ENCODE assay signal across 10 cellular contexts in genomic region chr11:13297917-13298356, GRCh38. TPM values are rescaled to one million over a fixed set of nuclear protein-coding genes. Genes with fewer than 3 reads are reported as not detected.
DNase-seq lines count a peak whose midpoint lies in the region; ATAC-seq and TF ChIP-seq lines count a peak whose summit lies in the region.
"Had no signal": no experiment of that assay in that cellular context is flagged by ENCODE, and none has a peak within 500 bp of the region (broad histone marks: within the 10 kb centered on the region; RNA-seq: fewer than 3 reads in every experiment).

No MANE protein-coding gene starts in this region.

- TF ChIP-seq CTCF in right atrium auricular region (IDR thresholded peaks at IDR 0.05) (no peak), left ventricle myocardium inferior (IDR thresholded peaks at IDR 0.05; ENCODE audit: borderline replicate concordance) (no peak)

- H3K4me1 ChIP-seq in right atrium auricular region, result peaks cover 0 to 41% of the 10 kb centered on the region in 2 donors
- H3K4me1 ChIP-seq in left ventricle myocardium inferior, result peaks cover 78% of the 10 kb centered on the region

- H3K36me3 ChIP-seq in right atrium auricular region, result no peaks in the 10 kb centered on the region
- H3K36me3 ChIP-seq in left ventricle myocardium inferior, result no peaks in the 10 kb centered on the region
- H3K36me3 ChIP-seq: ascending aorta, suprapubic skin had no signal

- H3K27ac ChIP-seq in right atrium auricular region, result no peak overlapping the region
- H3K27ac ChIP-seq in left ventricle myocardium inferior (replicated peaks), result peak overlapping the region; percentile 39
- H3K27ac ChIP-seq: ascending aorta, suprapubic skin had no signal

- H3K4me3 ChIP-seq in right atrium auricular region, result no peak overlapping the region
- no peak overlapping the region for H3K4me3 ChIP-seq in left ventricle myocardium inferior
- H3K4me3 ChIP-seq: ascending aorta, suprapubic skin had no signal

- H3K27me3 Mint-ChIP-seq in T-helper 2 cell treated with Interferon-gamma antibody and Interleukin-4, amounts not matched to agents 5 μg/mL and 100 μg/mL, for 36 hours (ENCODE audit: low read depth), result no peaks in the 10 kb centered on the region

- no peak overlapping the region for H3K4me3 Mint-ChIP-seq in T-helper 2 cell treated with Interferon-gamma antibody and Interleukin-4, amounts not matched to agents 5 μg/mL and 100 μg/mL, for 36 hours

- peaks cover 22% of the 10 kb centered on the region for H3K4me1 Mint-ChIP-seq in T-helper 2 cell treated with Interferon-gamma antibody and Interleukin-4, amounts not matched to agents 5 μg/mL and 100 μg/mL, for 36 hours (ENCODE audit: low read depth)

- peak; percentile 60 for ATAC-seq in Right ventricle myocardium superior (ENCODE audit: poor library complexity)
- no peak for ATAC-seq in HG03159 (IDR thresholded peaks at IDR 0.05; ENCODE audit: unreplicated experiment)

- H3K9me3 ChIP-seq in right atrium auricular region (no peaks in the 10 kb centered on the region), left ventricle myocardium inferior (replicated peaks) (no peaks in the 10 kb centered on the region)
- H3K9me3 ChIP-seq: ascending aorta, suprapubic skin had no signal

- H3K27me3 ChIP-seq in right atrium auricular region (no peaks in the 10 kb centered on the region), left ventricle myocardium inferior (ENCODE audit: low read depth) (no peaks in the 10 kb centered on the region)
- H3K27me3 ChIP-seq: ascending aorta, suprapubic skin had no signal

- H3K9me3 Mint-ChIP-seq in T-helper 2 cell treated with Interferon-gamma antibody and Interleukin-4, amounts not matched to agents 5 μg/mL and 100 μg/mL, for 36 hours, result no peaks in the 10 kb centered on the region

- DNase-seq in Right ventricle myocardium superior, result no peak
- no peak for DNase-seq in right atrium auricular region (ENCODE audit: low spot score)
- no peak for DNase-seq in T-helper 2 cell treated with Interferon-gamma antibody and Interleukin-4, amounts not matched to agents 5 μg/mL and 100 μg/mL, for 36 hours (ENCODE audit: low spot score)
- no peak for DNase-seq in left ventricle myocardium inferior
- no peak for DNase-seq in ecto neural progenitor cell (ENCODE audit: low spot score)
- DNase-seq in NCI-H1092 (lab: John Stamatoyannopoulos, UW), result no peak
- DNase-seq in putamen (ENCODE audit: low spot score), result no peak

- no peaks in the 10 kb centered on the region for H3K36me3 Mint-ChIP-seq in T-helper 2 cell treated with Interferon-gamma antibody and Interleukin-4, amounts not matched to agents 5 μg/mL and 100 μg/mL, for 36 hours (ENCODE audit: low read depth)

- intact Hi-C loops in Right ventricle myocardium superior (cut with DNase I) (no loop called here), left ventricle myocardium inferior (cut with micrococcal nuclease) (no loop called here)

- H3K27ac Mint-ChIP-seq in T-helper 2 cell treated with Interferon-gamma antibody and Interleukin-4, amounts not matched to agents 5 μg/mL and 100 μg/mL, for 36 hours, result peak overlapping the region; percentile 8

RNA-seq across cellular contexts. Expression of gene BMAL1, which starts 20.3 kb away (rescaled TPM):
- total RNA-seq in Right ventricle myocardium superior (9.8 TPM), right atrium auricular region (10 to 100 TPM; 20.7 to 24.9 TPM), left ventricle myocardium inferior (7.1 TPM)
